ENCODE assay signal across 8 cellular contexts in the genomic region with DNA sequence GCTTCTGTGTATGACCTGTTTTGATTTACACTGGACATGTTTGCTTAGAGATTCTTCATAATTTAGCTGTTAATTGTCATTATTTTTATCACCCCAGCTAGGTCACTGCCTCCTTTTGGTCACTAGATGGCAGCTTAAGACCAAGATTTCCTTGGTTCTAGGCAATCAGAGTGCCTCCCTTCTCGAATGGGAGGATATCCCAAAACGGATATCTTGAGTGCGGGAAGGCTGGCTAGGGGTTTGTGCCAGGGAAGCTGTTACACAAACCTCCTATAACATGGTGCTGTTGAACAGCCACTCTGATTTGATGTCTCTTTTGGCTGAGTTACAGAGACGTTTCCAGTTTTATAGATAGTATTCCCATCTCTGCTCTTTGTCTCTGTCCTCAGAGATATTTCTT.
DNase-seq lines count a peak whose midpoint lies in the region; ATAC-seq and TF ChIP-seq lines count a peak whose summit lies in the region.

No MANE protein-coding gene starts in this region.

- H3K27me3 ChIP-seq in hepatocyte (no peaks in the 10 kb centered on the region), stomach (no peaks in the 10 kb centered on the region), ovary (no peaks in the 10 kb centered on the region)

- H3K4me3 Mint-ChIP-seq in activated CD8-positive, alpha-beta T cell treated with anti-CD3 and anti-CD28 coated beads for 36 hours, result no peak overlapping the region

- H3K4me1 Mint-ChIP-seq in activated CD8-positive, alpha-beta T cell treated with anti-CD3 and anti-CD28 coated beads for 36 hours (ENCODE audit: low read depth), result peaks cover 5% of the 10 kb centered on the region

- no peak overlapping the region for H3K27ac ChIP-seq in hepatocyte
- no peak overlapping the region for H3K27ac ChIP-seq in stomach
- no peak overlapping the region for H3K27ac ChIP-seq in ovary

- intact Hi-C loops in activated CD8-positive, alpha-beta T cell treated with anti-CD3 and anti-CD28 coated beads for 36 hours (cut with micrococcal nuclease), result no loop called here
- intact Hi-C loops in stomach (cut with DNase I; ENCODE audit: low total_unique reads) (no loop called here), ovary (cut with DNase I) (no loop called here)

- H3K4me3 ChIP-seq in hepatocyte (no peak overlapping the region), stomach (no peak overlapping the region), ovary (no peak overlapping the region)

- ATAC-seq in GM18858 (IDR thresholded peaks at IDR 0.05; ENCODE audit: unreplicated experiment) (peak; percentile 89), HG02884 (IDR thresholded peaks at IDR 0.05; ENCODE audit: unreplicated experiment) (peak; percentile 86)
- peak; percentile 64 for ATAC-seq in activated CD8-positive, alpha-beta T cell treated with anti-CD3 and anti-CD28 coated beads for 36 hours

- TF ChIP-seq CTCF in activated CD8-positive, alpha-beta T cell treated with anti-CD3 and anti-CD28 coated beads for 36 hours (IDR thresholded peaks at IDR 0.05), result peak; percentile 67
- TF ChIP-seq CTCF in hepatocyte (IDR thresholded peaks at IDR 0.05; ENCODE audit: poor library complexity) (peak; percentile 85), stomach (IDR thresholded peaks at IDR 0.05) (peak in 5 of 7 experiments; percentile 30 to 55 (median 34)), ovary (IDR thresholded peaks at IDR 0.05) (no peak)

- no peaks in the 10 kb centered on the region for H4K20me1 ChIP-seq in hepatocyte (ENCODE audit: insufficient read depth, poor library complexity, severe bottlenecking)

- DNase-seq in DMS114 treated with DMSO at 0.1 percent for 48 hours (lab: John Stamatoyannopoulos, UW; ENCODE audit: unreplicated experiment), result peak; percentile 34
- DNase-seq in NCI-H1694 treated with DMSO at 0.1 percent for 48 hours (lab: John Stamatoyannopoulos, UW), result peak; percentile 35
- peak; percentile 23 for DNase-seq in activated CD8-positive, alpha-beta T cell treated with anti-CD3 and anti-CD28 coated beads for 36 hours
- DNase-seq in hepatocyte (ENCODE audit: low spot score), result peak; percentile 72
- DNase-seq in stomach, result no peak
- DNase-seq in ovary, result no peak

- no peaks in the 10 kb centered on the region for H3K79me2 ChIP-seq in hepatocyte

- peaks cover 10% of the 10 kb centered on the region for H3K9me3 Mint-ChIP-seq in activated CD8-positive, alpha-beta T cell treated with anti-CD3 and anti-CD28 coated beads for 36 hours

- POLR2A ChIA-PET in activated CD8-positive, alpha-beta T cell treated with anti-CD3 and anti-CD28 coated beads for 36 hours (lab: Charles Lee), result no interaction called here

- WGBS in hepatocyte (ENCODE audit: low lambda C conversion rate, missing lambda C conversion rate), result 7% methylated on average over 4 of the region's 4 CpGs
- 6 to 12% (median 8%) methylated on average over 4 of the region's 4 CpGs for WGBS in stomach, 5 donors
- WGBS in ovary, 3 donors, result 19 to 21% (median 21%) methylated on average over 4 of the region's 4 CpGs

- no peak overlapping the region for H3K27ac Mint-ChIP-seq in activated CD8-positive, alpha-beta T cell treated with anti-CD3 and anti-CD28 coated beads for 36 hours

- no peaks in the 10 kb centered on the region for H3K36me3 ChIP-seq in hepatocyte (replicated peaks; ENCODE audit: insufficient read depth, low read depth)
- no peaks in the 10 kb centered on the region for H3K36me3 ChIP-seq in stomach
- no peaks in the 10 kb centered on the region for H3K36me3 ChIP-seq in ovary

- no peak overlapping the region for H2AFZ ChIP-seq in hepatocyte

- H3K9me2 ChIP-seq in hepatocyte (replicated peaks; ENCODE audit: insufficient read depth), result no peaks in the 10 kb centered on the region

- H3K9me3 ChIP-seq in hepatocyte (ENCODE audit: low read depth) (no peaks in the 10 kb centered on the region), stomach (peaks cover 0 to 8% (median 2%) of the 10 kb centered on the region in 4 donors), ovary (no peaks in the 10 kb centered on the region)

- TF ChIP-seq EP300 in stomach (IDR thresholded peaks at IDR 0.05) (no peak), ovary (IDR thresholded peaks at IDR 0.05) (no peak)

- H3K36me3 Mint-ChIP-seq in activated CD8-positive, alpha-beta T cell treated with anti-CD3 and anti-CD28 coated beads for 36 hours (ENCODE audit: low read depth), result no peaks in the 10 kb centered on the region

- CTCF ChIA-PET in activated CD8-positive, alpha-beta T cell treated with anti-CD3 and anti-CD28 coated beads for 36 hours (lab: Charles Lee), result interaction anchor here (0.6 to 3.6 kb wide), 19 partner anchors 9 to 210 kb away, joined by 3 to 23 read pairs (median 5); no protein-coding TSS in a partner anchor

- H3K27me3 Mint-ChIP-seq in activated CD8-positive, alpha-beta T cell treated with anti-CD3 and anti-CD28 coated beads for 36 hours, result peaks cover 3% of the 10 kb centered on the region

- no peaks in the 10 kb centered on the region for H3K4me1 ChIP-seq in hepatocyte (ENCODE audit: insufficient read depth)
- no peaks in the 10 kb centered on the region for H3K4me1 ChIP-seq in stomach
- no peaks in the 10 kb centered on the region for H3K4me1 ChIP-seq in ovary (ENCODE audit: insufficient read depth)

- H3K4me2 ChIP-seq in hepatocyte, result peak overlapping the region; percentile 34

- no peak for TF ChIP-seq POLR2A in stomach (IDR thresholded peaks at IDR 0.05)
- TF ChIP-seq POLR2A in ovary (IDR thresholded peaks at IDR 0.05), result no peak

Comparison
In these comparisons a context has a peak if more than half of its experiments do, and no peak if none do; other contexts are left out.
1. DNase-seq: peak in DMS114 treated with DMSO at 0.1 percent for 48 hours (single experiment), NCI-H1694 treated with DMSO at 0.1 percent for 48 hours (single experiment), activated CD8-positive, alpha-beta T cell treated with anti-CD3 and anti-CD28 coated beads for 36 hours (single experiment) and hepatocyte (single experiment); none in stomach (single experiment) and ovary (0 of 5).
2. CTCF ChIP-seq: peak in activated CD8-positive, alpha-beta T cell treated with anti-CD3 and anti-CD28 coated beads for 36 hours (single experiment), hepatocyte (single experiment) and stomach (5 of 7); none in ovary (0 of 3).
3. Peak in every context shown above with its lines, with median percentiles within 50 percentile points of each other: ATAC-seq.